ENCODE assay signal across 8 cellular contexts in the genomic region with DNA sequence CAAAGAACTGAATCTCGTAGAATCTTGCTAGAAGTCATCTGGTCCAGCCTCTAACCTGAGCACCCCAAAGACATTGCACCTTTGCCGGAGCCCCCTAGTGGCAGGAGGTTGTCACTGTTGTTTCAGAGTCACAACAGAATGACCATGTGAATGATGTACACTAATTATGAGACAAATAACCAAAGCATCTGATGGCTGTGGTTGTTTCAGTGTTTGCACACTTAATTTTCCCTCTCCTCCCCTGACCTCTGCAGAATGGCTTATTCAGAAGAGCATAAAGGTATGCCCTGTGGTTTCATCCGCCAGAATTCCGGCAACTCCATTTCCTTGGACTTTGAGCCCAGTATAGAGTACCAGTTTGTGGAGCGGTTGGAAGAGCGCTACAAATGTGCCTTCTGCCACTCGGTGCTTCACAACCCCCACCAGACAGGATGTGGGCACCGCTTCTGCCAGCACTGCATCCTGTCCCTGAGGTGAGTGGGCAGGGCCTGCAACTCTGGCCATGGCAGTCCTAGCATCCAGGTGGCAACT. TPM values are rescaled to one million over a fixed set of nuclear protein-coding genes. Genes with fewer than 3 reads are reported as not detected.
DNase-seq lines count a peak whose midpoint lies in the region; ATAC-seq, FAIRE-seq and TF ChIP-seq lines count a peak whose summit lies in the region.

No MANE protein-coding gene starts in this region.

- no peak for TF ChIP-seq POLR2A in tibial nerve (IDR thresholded peaks at IDR 0.05)

- H3K23ac ChIP-seq in mesendoderm (ENCODE audit: low read length) = no peak overlapping the region

- peak; percentile 76 for FAIRE-seq in GM19239 (lab: Jason Lieb, UNC)

- no peak overlapping the region for H2BK120ac ChIP-seq in mesendoderm (ENCODE audit: low read depth, low read length)

- intact Hi-C loops in CD4-positive, alpha-beta memory T cell (cut with micrococcal nuclease) = loop anchor here (1.0 kb wide), 2 partner anchors 26 to 30 kb away; no protein-coding TSS in a partner anchor

- WGBS in mesendoderm (ENCODE audit: extremely low coverage, insufficient coverage, low lambda C conversion rate) = no CpG with 5 or more reads among the region's 8 CpGs
- 83 to 90% methylated on average over 8 of the region's 8 CpGs for WGBS in tibial nerve, 2 donors

- no peaks in the 10 kb centered on the region for H3K36me3 ChIP-seq in CD4-positive, alpha-beta memory T cell (ENCODE audit: insufficient read depth, low read length)
- H3K36me3 ChIP-seq in mesendoderm (ENCODE audit: control insufficient read depth, insufficient read depth, low read length) (peaks cover 8% of the 10 kb centered on the region), tibial nerve (peaks cover 0 to 35% (median 0%) of the 10 kb centered on the region in 3 donors)

- POLR2A ChIA-PET in CD4-positive, alpha-beta memory T cell (lab: Charles Lee; ENCODE audit: partially characterized antibody) = interaction anchor here (0.5 to 3.6 kb wide), 5 partner anchors 9 to 93 kb away, joined by 3 to 37 read pairs (median 4); a partner anchor contains a TSS

- in situ Hi-C loops in astrocyte of the spinal cord (cut with HindIII; ENCODE audit: low sequenced_read_pairs) = no loop called here

- H3K27me3 ChIP-seq in CD4-positive, alpha-beta memory T cell (ENCODE audit: insufficient read depth, low read length) = no peaks in the 10 kb centered on the region
- no peaks in the 10 kb centered on the region for H3K27me3 ChIP-seq in mesendoderm (ENCODE audit: insufficient read depth, low read length, poor library complexity)
- no peaks in the 10 kb centered on the region for H3K27me3 ChIP-seq in tibial nerve

- peak overlapping the region; percentile 77 to 92 (median 85) for H3K4me3 Mint-ChIP-seq in CD4-positive, alpha-beta memory T cell

- peaks cover 11% of the 10 kb centered on the region for H3K79me2 ChIP-seq in mesendoderm (ENCODE audit: control insufficient read depth, insufficient read depth, low read length)

- H3K79me1 ChIP-seq in mesendoderm (ENCODE audit: low read length) = peaks cover 21% of the 10 kb centered on the region

- DNase-seq in CD4-positive, alpha-beta memory T cell = peak; percentile 42 to 65 (median 55)
- DNase-seq in GM19239 (ENCODE audit: insufficient read length, low spot score) (peak; percentile 54), T follicular helper cell (ENCODE audit: low read depth) (peak; percentile 29), astrocyte of the spinal cord (ENCODE audit: low read depth, low spot score) (no peak), mesendoderm (peak; percentile 58), tibial nerve (ENCODE audit: low spot score in 2 of 2) (no peak)

- CTCF ChIA-PET in CD4-positive, alpha-beta memory T cell (lab: Charles Lee; ENCODE audit: partially characterized antibody) = interaction anchor here (2.1 kb wide), 1 partner anchor 24 kb away, joined by 14 read pairs; no protein-coding TSS in a partner anchor

- H3K9me3 ChIP-seq in CD4-positive, alpha-beta memory T cell (ENCODE audit: control insufficient read depth in 1 of 2, low read length in 2 of 2) = no peaks in the 10 kb centered on the region
- H3K9me3 ChIP-seq in tibial nerve = peaks cover 0 to 3% (median 0%) of the 10 kb centered on the region in 4 donors

- H3K27me3 Mint-ChIP-seq in CD4-positive, alpha-beta memory T cell = no peaks in the 10 kb centered on the region

- no peak overlapping the region for H3K9ac ChIP-seq in mesendoderm (ENCODE audit: low read length)

- no peak overlapping the region for H3K18ac ChIP-seq in mesendoderm (ENCODE audit: low read length)

- H3K4ac ChIP-seq in mesendoderm (ENCODE audit: low read depth, low read length) = no peak overlapping the region

- H4K8ac ChIP-seq in mesendoderm (ENCODE audit: low read depth, low read length) = no peak overlapping the region

- peak; percentile 82 for ATAC-seq in HG03280 (IDR thresholded peaks at IDR 0.05; ENCODE audit: unreplicated experiment)
- no peak for ATAC-seq in HG02571 (IDR thresholded peaks at IDR 0.05; ENCODE audit: unreplicated experiment)

- TF ChIP-seq EP300 in tibial nerve (IDR thresholded peaks at IDR 0.05) = no peak

- H3K56ac ChIP-seq in mesendoderm (ENCODE audit: low read length) = no peak overlapping the region

- no peak overlapping the region for H3K4me2 ChIP-seq in mesendoderm (ENCODE audit: low read length)

- peak overlapping the region; percentile 3 to 34 for H3K4me3 ChIP-seq in CD4-positive, alpha-beta memory T cell (ENCODE audit: low read length in 2 of 2)
- H3K4me3 ChIP-seq in astrocyte of the spinal cord (ENCODE audit: low read depth, low read length) (no peak overlapping the region), mesendoderm (ENCODE audit: low read length) (no peak overlapping the region), tibial nerve (no peak overlapping the region)

- H3K27ac ChIP-seq in CD4-positive, alpha-beta memory T cell (ENCODE audit: low read depth, low read length) = peak overlapping the region; percentile 25
- no peak overlapping the region for H3K27ac ChIP-seq in mesendoderm (ENCODE audit: low read depth, low read length)
- H3K27ac ChIP-seq in tibial nerve = no peak overlapping the region

- H2AK5ac ChIP-seq in mesendoderm (ENCODE audit: low read length) = no peak overlapping the region

- peak; percentile 64 for TF ChIP-seq CTCF in astrocyte of the spinal cord (IDR thresholded peaks at IDR 0.05; ENCODE audit: low read depth, low read length)
- TF ChIP-seq CTCF in tibial nerve (IDR thresholded peaks at IDR 0.05) = peak in 4 of 5 experiments; percentile 22 to 52 (median 32)

- H3K4me1 ChIP-seq in CD4-positive, alpha-beta memory T cell (ENCODE audit: insufficient read depth, low read length) = peaks cover 63% of the 10 kb centered on the region
- H3K4me1 ChIP-seq in mesendoderm (ENCODE audit: control insufficient read depth, low read depth, low read length) (no peaks in the 10 kb centered on the region), tibial nerve (peaks cover 0 to 7% (median 3%) of the 10 kb centered on the region in 4 donors)

- H3K27ac Mint-ChIP-seq in CD4-positive, alpha-beta memory T cell = peak overlapping the region; percentile 86 to 97 (median 95)

- peaks cover 33 to 42% of the 10 kb centered on the region in 2 donors for H3K36me3 Mint-ChIP-seq in CD4-positive, alpha-beta memory T cell

- H3K9me3 Mint-ChIP-seq in CD4-positive, alpha-beta memory T cell = peaks cover 0 to 3% (median 0%) of the 10 kb centered on the region in 8 donors

- no peak overlapping the region for H2BK15ac ChIP-seq in mesendoderm (replicated peaks; ENCODE audit: low read depth)

- H2BK5ac ChIP-seq in mesendoderm (ENCODE audit: low read length) = no peak overlapping the region

- peaks cover 53 to 73% (median 64%) of the 10 kb centered on the region in 4 donors for H3K4me1 Mint-ChIP-seq in CD4-positive, alpha-beta memory T cell

- H4K5ac ChIP-seq in mesendoderm (ENCODE audit: low read length) = no peak overlapping the region

RNA-seq across cellular contexts. Expression of a gene that starts 26.4 kb away (rescaled TPM):
- total RNA-seq in CD4-positive, alpha-beta memory T cell = 10 to 100 TPM; 80.2 to 95.1 TPM
- polyA plus RNA-seq in CD4-positive, alpha-beta memory T cell = 10 to 100 TPM; 22.5 to 36.9 TPM
- 8.8 TPM for polyA plus RNA-seq in mesendoderm (2013, experiment 1 of 2)
- polyA plus RNA-seq in mesendoderm (2013, experiment 2 of 2) = 8.4 TPM
- 10 to 100 TPM; 12.0 to 18.6 (median 15.6) TPM for total RNA-seq in tibial nerve

Comparison
In these comparisons a context has a peak if more than half of its experiments do, and no peak if none do; other contexts are left out.
1. DNase-seq: peak in CD4-positive, alpha-beta memory T cell (5 of 5), GM19239 (single experiment), T follicular helper cell (single experiment) and mesendoderm (single experiment); none in astrocyte of the spinal cord (single experiment) and tibial nerve (0 of 2).
2. H3K4me3 ChIP-seq: peak in CD4-positive, alpha-beta memory T cell (2 of 2); none in astrocyte of the spinal cord (single experiment), mesendoderm (single experiment) and tibial nerve (0 of 4).
3. RNA of a gene that starts 26.4 kb away (total RNA-seq): 80.2 to 95.1 TPM in CD4-positive, alpha-beta memory T cell; 12.0 to 18.6 TPM in tibial nerve; every median in the first group is over 4 times any median in the second.